18 cellular contexts compared by ENCODE assay signal in the genomic region with DNA sequence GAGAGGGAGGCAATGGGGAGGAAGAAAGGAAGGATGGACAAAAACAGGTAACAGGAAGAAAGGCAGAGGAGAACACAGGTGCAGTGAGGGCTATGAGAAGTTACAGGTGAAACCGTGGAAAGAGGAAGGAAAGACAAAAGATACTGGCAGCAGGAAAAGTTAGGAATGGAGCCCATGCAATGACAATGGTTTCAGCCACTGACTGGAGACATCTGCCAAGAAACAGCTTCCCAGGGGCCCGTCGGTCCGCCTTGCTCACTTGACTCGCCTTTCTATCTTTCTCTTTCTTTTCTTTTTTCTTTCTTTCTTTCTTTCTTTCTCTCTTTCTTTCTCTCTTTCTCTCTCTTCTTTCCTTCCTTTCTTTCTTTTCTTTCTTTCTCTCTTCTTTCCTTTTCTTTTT. TPM values are rescaled to one million over a fixed set of nuclear protein-coding genes. Genes with fewer than 3 reads are reported as not detected.
"Had no signal": no experiment of that assay in that cellular context is flagged by ENCODE, and none has a peak within 500 bp of the region (broad histone marks: within the 10 kb centered on the region; RNA-seq: fewer than 3 reads in every experiment).

No MANE protein-coding gene starts in this region.

- H3K9me3 Mint-ChIP-seq: activated B cell treated with CpG ODN at 0.5 μM for 24 hours; activated CD4-positive, alpha-beta T cell treated with anti-CD3 and anti-CD28 coated beads, Interleukin-2, amount 10 ng/mL, durations not matched to agents 24 days and 14 days; activated naive CD8-positive, alpha-beta T cell treated with anti-CD3 and anti-CD28 coated beads, Interleukin-2, amount 50 U/mL, for 24 hours; immature natural killer cell; nephron progenitor cell; stimulated activated effector memory CD8-positive, alpha-beta T cell treated with anti-CD3 and anti-CD28 coated beads, Interleukin-12 subunit alpha, Interleukin-12 subunit beta, amount 100 ng/mL, for 72 hours had no signal

- H3K4me1 ChIP-seq: colonic mucosa, thyroid gland had no signal

- ATAC-seq: activated naive CD8-positive, alpha-beta T cell treated with anti-CD3 and anti-CD28 coated beads, Interleukin-2, amount 50 U/mL, for 24 hours; stimulated activated effector memory CD8-positive, alpha-beta T cell treated with anti-CD3 and anti-CD28 coated beads, Interleukin-12 subunit alpha, Interleukin-12 subunit beta, amount 100 ng/mL, for 72 hours; T-helper 17 cell had no signal

- H3K4me1 Mint-ChIP-seq: activated B cell treated with CpG ODN at 0.5 μM for 24 hours; activated CD4-positive, alpha-beta T cell treated with anti-CD3 and anti-CD28 coated beads, Interleukin-2, amount 10 ng/mL, durations not matched to agents 24 days and 14 days; activated naive CD8-positive, alpha-beta T cell treated with anti-CD3 and anti-CD28 coated beads, Interleukin-2, amount 50 U/mL, for 24 hours; immature natural killer cell; stimulated activated effector memory CD8-positive, alpha-beta T cell treated with anti-CD3 and anti-CD28 coated beads, Interleukin-12 subunit alpha, Interleukin-12 subunit beta, amount 100 ng/mL, for 72 hours had no signal

- H3K27ac ChIP-seq: cardiac muscle cell, colonic mucosa, ovary, skin epidermis, thyroid gland had no signal

- H3K4me3 Mint-ChIP-seq: activated B cell treated with CpG ODN at 0.5 μM for 24 hours; activated CD4-positive, alpha-beta T cell treated with anti-CD3 and anti-CD28 coated beads, Interleukin-2, amount 10 ng/mL, durations not matched to agents 24 days and 14 days; activated naive CD8-positive, alpha-beta T cell treated with anti-CD3 and anti-CD28 coated beads, Interleukin-2, amount 50 U/mL, for 24 hours; immature natural killer cell; nephron progenitor cell; stimulated activated effector memory CD8-positive, alpha-beta T cell treated with anti-CD3 and anti-CD28 coated beads, Interleukin-12 subunit alpha, Interleukin-12 subunit beta, amount 100 ng/mL, for 72 hours; T-helper 17 cell had no signal

- H3K36me3 Mint-ChIP-seq: immature natural killer cell; stimulated activated effector memory CD8-positive, alpha-beta T cell treated with anti-CD3 and anti-CD28 coated beads, Interleukin-12 subunit alpha, Interleukin-12 subunit beta, amount 100 ng/mL, for 72 hours had no signal

- H3K27ac Mint-ChIP-seq: activated B cell treated with CpG ODN at 0.5 μM for 24 hours; activated CD4-positive, alpha-beta T cell treated with anti-CD3 and anti-CD28 coated beads, Interleukin-2, amount 10 ng/mL, durations not matched to agents 24 days and 14 days; activated naive CD8-positive, alpha-beta T cell treated with anti-CD3 and anti-CD28 coated beads, Interleukin-2, amount 50 U/mL, for 24 hours; immature natural killer cell; nephron progenitor cell; stimulated activated effector memory CD8-positive, alpha-beta T cell treated with anti-CD3 and anti-CD28 coated beads, Interleukin-12 subunit alpha, Interleukin-12 subunit beta, amount 100 ng/mL, for 72 hours; T-helper 17 cell had no signal

- FAIRE-seq: urothelium cell line had no signal

- H3K36me3 ChIP-seq: cardiac muscle cell, colonic mucosa, ovary, thyroid gland had no signal

- DNase-seq: activated B cell treated with CpG ODN at 0.5 μM for 24 hours; activated CD4-positive, alpha-beta T cell treated with anti-CD3 and anti-CD28 coated beads, Interleukin-2, amount 10 ng/mL, durations not matched to agents 24 days and 14 days; activated naive CD4-positive, alpha-beta T cell treated with Interleukin-2 at 50 U/mL for 16 hours; activated naive CD8-positive, alpha-beta T cell treated with anti-CD3 and anti-CD28 coated beads, Interleukin-2, amount 50 U/mL, for 24 hours; colonic mucosa; effector CD8-positive, alpha-beta T cell; immature natural killer cell; mammary epithelial cell; nephron progenitor cell; ovary; T-helper 17 cell; thyroid gland had no signal

- H3K4me3 ChIP-seq: cardiac muscle cell, colonic mucosa, ovary, skin epidermis, thyroid gland had no signal

- H3K27me3 ChIP-seq: colonic mucosa, ovary, thyroid gland had no signal

- H3K9me3 ChIP-seq: colonic mucosa, ovary, thyroid gland had no signal

RNA-seq across cellular contexts. Expression of gene ST8SIA5, which starts 37.5 kb away (rescaled TPM):
- total RNA-seq: activated B cell treated with CpG ODN at 0.5 μM for 24 hours; activated CD4-positive, alpha-beta T cell treated with anti-CD3 and anti-CD28 coated beads, Interleukin-2, amount 10 ng/mL, durations not matched to agents 24 days and 14 days; cardiac muscle cell; epithelial cell of proximal tubule; fibroblast of villous mesenchyme; mammary epithelial cell had no signal
- polyA plus RNA-seq: immature natural killer cell had no signal
